ENCODE assay signal across 1 cellular context in the genomic region with DNA sequence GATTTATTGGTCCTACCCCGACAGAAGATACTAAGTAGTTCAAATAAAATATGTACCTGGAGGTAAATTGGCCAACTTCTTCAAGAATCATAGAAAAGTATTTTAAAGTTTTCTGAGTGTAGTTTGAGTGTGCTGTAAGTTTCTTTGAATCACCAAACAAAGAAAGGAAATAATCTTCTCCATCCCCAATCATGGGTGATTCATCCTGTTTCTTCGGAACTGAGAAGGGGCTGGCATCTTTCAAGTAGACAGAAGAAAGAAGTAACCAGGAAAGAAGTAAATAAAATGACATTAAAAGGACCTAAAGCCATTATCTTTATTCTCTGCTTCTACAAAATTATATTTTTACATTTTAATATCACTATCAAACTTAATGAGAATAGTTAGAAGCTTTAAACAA.
TF ChIP-seq lines count a peak whose summit lies in the region.

No MANE protein-coding gene starts in this region.

TF ChIP-seq in IMR-90, 13 proteins besides CTCF, POLR2A, EP300 and RAD21 (continued from another document):
- TF ChIP-seq, protein P1, sequence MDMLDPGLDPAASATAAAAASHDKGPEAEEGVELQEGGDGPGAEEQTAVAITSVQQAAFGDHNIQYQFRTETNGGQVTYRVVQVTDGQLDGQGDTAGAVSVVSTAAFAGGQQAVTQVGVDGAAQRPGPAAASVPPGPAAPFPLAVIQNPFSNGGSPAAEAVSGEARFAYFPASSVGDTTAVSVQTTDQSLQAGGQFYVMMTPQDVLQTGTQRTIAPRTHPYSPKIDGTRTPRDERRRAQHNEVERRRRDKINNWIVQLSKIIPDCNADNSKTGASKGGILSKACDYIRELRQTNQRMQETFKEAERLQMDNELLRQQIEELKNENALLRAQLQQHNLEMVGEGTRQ (IDR thresholded peaks at IDR 0.05; ENCODE audit: low read depth, low read length) = no peak
- TF ChIP-seq, protein P2, sequence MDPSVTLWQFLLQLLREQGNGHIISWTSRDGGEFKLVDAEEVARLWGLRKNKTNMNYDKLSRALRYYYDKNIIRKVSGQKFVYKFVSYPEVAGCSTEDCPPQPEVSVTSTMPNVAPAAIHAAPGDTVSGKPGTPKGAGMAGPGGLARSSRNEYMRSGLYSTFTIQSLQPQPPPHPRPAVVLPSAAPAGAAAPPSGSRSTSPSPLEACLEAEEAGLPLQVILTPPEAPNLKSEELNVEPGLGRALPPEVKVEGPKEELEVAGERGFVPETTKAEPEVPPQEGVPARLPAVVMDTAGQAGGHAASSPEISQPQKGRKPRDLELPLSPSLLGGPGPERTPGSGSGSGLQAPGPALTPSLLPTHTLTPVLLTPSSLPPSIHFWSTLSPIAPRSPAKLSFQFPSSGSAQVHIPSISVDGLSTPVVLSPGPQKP (IDR thresholded peaks at IDR 0.05; ENCODE audit: borderline replicate concordance, low read depth, low read length) = no peak
- no peak for TF ChIP-seq RFX5 (IDR thresholded peaks at IDR 0.05; ENCODE audit: low read depth, low read length)
- no peak for TF ChIP-seq SMC3 (IDR thresholded peaks at IDR 0.05; ENCODE audit: low read depth, low read length)
